ENCODE assay signal across 13 cellular contexts in the genomic region with DNA sequence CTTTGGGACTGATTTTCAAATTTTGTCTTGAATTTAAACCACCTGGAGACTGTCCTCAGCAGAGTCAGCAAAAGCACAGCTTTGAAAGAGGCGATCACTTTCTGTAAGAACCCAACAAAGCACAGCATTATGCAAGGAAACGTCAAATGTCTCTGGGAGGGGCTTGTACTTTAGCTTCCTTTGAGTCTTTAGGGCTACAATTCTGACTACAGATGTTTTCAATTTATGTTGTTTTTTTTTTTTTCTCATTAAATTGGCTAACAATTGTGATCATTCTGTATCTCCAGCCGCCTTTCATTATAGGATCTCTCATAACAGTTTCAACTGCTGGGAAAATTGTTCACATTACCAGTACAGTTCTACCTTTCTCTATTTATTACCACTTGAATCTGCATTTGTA. TPM values are rescaled to one million over a fixed set of nuclear protein-coding genes. Genes with fewer than 3 reads are reported as not detected.
DNase-seq lines count a peak whose midpoint lies in the region; FAIRE-seq and TF ChIP-seq lines count a peak whose summit lies in the region.
"Had no signal": no experiment of that assay in that cellular context is flagged by ENCODE, and none has a peak within 500 bp of the region (broad histone marks: within the 10 kb centered on the region; RNA-seq: fewer than 3 reads in every experiment).

No MANE protein-coding gene starts in this region.

- H3K4me1 ChIP-seq in SK-N-SH (ENCODE audit: control insufficient read depth in 1 of 2, insufficient read depth in 2 of 2, low read depth in 1 of 2, low read length in 1 of 2) (peaks cover 10 to 22% of the 10 kb centered on the region in 2 experiments), sigmoid colon (peaks cover 0 to 9% (median 6%) of the 10 kb centered on the region in 4 donors)

- CTCF ChIA-PET in AG04450 (lab: Charles Lee) = no interaction called here
- CTCF ChIA-PET in SK-N-SH (lab: Yijun Ruan, JAX) = interaction anchor here (0.6 kb wide), 1 partner anchor 881 kb away, joined by 5 read pairs; no protein-coding TSS in a partner anchor

- H3K4me3 ChIP-seq in AG04450 (ENCODE audit: low read depth, low read length) (no peak overlapping the region), SK-N-SH (ENCODE audit: low read depth in 2 of 2, low read length in 1 of 2) (no peak overlapping the region; a peak in 1 of 4 replicates), foreskin fibroblast (ENCODE audit: low read depth in 1 of 2, low read length in 2 of 2) (no peak overlapping the region), sigmoid colon (no peak overlapping the region)

- WGBS in SK-N-SH (ENCODE audit: low lambda C conversion rate) = 16% methylated on average over 3 of the region's 3 CpGs
- 75 to 76% methylated on average over 3 of the region's 3 CpGs for WGBS in sigmoid colon, 2 donors

- H4K20me1 ChIP-seq in SK-N-SH (ENCODE audit: insufficient read depth) = no peaks in the 10 kb centered on the region

- H3K9me3 ChIP-seq in AG04450 (ENCODE audit: control insufficient read depth, insufficient read depth, low read length) (peaks cover 6% of the 10 kb centered on the region; the same call in 1 of the 2 replicates), SK-N-SH (no peaks in the 10 kb centered on the region), sigmoid colon (no peaks in the 10 kb centered on the region)
- H3K9me3 ChIP-seq: tibial nerve had no signal

- no peak for FAIRE-seq in D721Med (lab: Jason Lieb, UNC)

- intact Hi-C loops in sigmoid colon (cut with DNase I) = no loop called here

- no peaks in the 10 kb centered on the region for H3K79me2 ChIP-seq in SK-N-SH (ENCODE audit: insufficient read depth)

- peak overlapping the region; percentile 63; the same call in 1 of the 2 replicates for H2AFZ ChIP-seq in SK-N-SH (ENCODE audit: low read depth)

- no peak for TF ChIP-seq POLR2A in sigmoid colon (IDR thresholded peaks at IDR 0.05)

- H3K27me3 ChIP-seq in AG04450 (ENCODE audit: control insufficient read depth, insufficient read depth, low read length) = no peaks in the 10 kb centered on the region
- H3K27me3 ChIP-seq in SK-N-SH (ENCODE audit: insufficient read depth) = no peaks in the 10 kb centered on the region
- no peaks in the 10 kb centered on the region for H3K27me3 ChIP-seq in sigmoid colon
- H3K27me3 ChIP-seq: tibial nerve had no signal

- H3K9ac ChIP-seq in SK-N-SH = peak overlapping the region; percentile 66

- no peak for TF ChIP-seq RAD21 in SK-N-SH (IDR thresholded peaks at IDR 0.05; ENCODE audit: low read length)

- peaks cover 41% of the 10 kb centered on the region for H3F3A ChIP-seq in SK-N-SH (replicated peaks; ENCODE audit: insufficient read depth)

- POLR2A ChIA-PET in AG04450 (lab: Yijun Ruan, JAX) = interaction anchor here (0.9 kb wide), 1 partner anchor 389 kb away, joined by 4 read pairs; no protein-coding TSS in a partner anchor
- POLR2A ChIA-PET in SK-N-SH (lab: Yijun Ruan, JAX) = no interaction called here

- H3K9me2 ChIP-seq in SK-N-SH = no peaks in the 10 kb centered on the region

- peak overlapping the region; percentile 63 for H3K4me2 ChIP-seq in SK-N-SH

- H3K36me3 ChIP-seq in SK-N-SH (replicated peaks in 1 of 2; ENCODE audit: control insufficient read depth in 1 of 2, insufficient read depth in 2 of 2, low read length in 1 of 2) = no peaks in the 10 kb centered on the region
- H3K36me3 ChIP-seq in sigmoid colon = no peaks in the 10 kb centered on the region
- H3K36me3 ChIP-seq: tibial nerve had no signal

- TF ChIP-seq EP300 in SK-N-SH (IDR thresholded peaks at IDR 0.05; ENCODE audit: borderline replicate concordance in 1 of 2, low read depth in 1 of 2, low read length in 1 of 2) = peak in 1 of 2 experiments; percentile 46; a peak in 1 of 4 replicates
- no peak for TF ChIP-seq EP300 in sigmoid colon (IDR thresholded peaks at IDR 0.05)

- H3K27ac ChIP-seq in AG04450 (ENCODE audit: low read depth, low read length) = peak overlapping the region; percentile 92
- H3K27ac ChIP-seq in SK-N-SH (ENCODE audit: low read depth in 2 of 2, low read length in 1 of 2) = peak overlapping the region; percentile 92 to 95
- peak overlapping the region; percentile 7 to 67 (median 50) for H3K27ac ChIP-seq in sigmoid colon

- DNase-seq in AG04450 (ENCODE audit: low read depth, low spot score) (peak; percentile 65), SK-N-SH (peak; percentile 39), foreskin fibroblast (peak; percentile 83 to 92), sigmoid colon (no peak), D721Med (ENCODE audit: insufficient read length, low spot score) (no peak), SIG-M5 (lab: John Stamatoyannopoulos, UW) (no peak), GM13977 (ENCODE audit: low spot score) (no peak), hepatic stellate cell (ENCODE audit: low spot score) (no peak)
- DNase-seq: activated T-cell treated with anti-CD3 and anti-CD28 coated beads, Interleukin-2, amount 50 U/mL, for 24 hours; amygdala; NCI-H1694 treated with DMSO at 0.1 percent for 48 hours; NCI-H82 had no signal

- in situ Hi-C loops in GM13977 (cut with MboI; ENCODE audit: low pct_unique_long_range_greater_than_20kb, low sequenced_read_pairs, unreplicated experiment) = no loop called here

- no peak for TF ChIP-seq CTCF in AG04450 (IDR thresholded peaks at IDR 0.05; ENCODE audit: low read depth, low read length)
- no peak for TF ChIP-seq CTCF in SK-N-SH (IDR thresholded peaks at IDR 0.05)
- no peak for TF ChIP-seq CTCF in foreskin fibroblast (IDR thresholded peaks at IDR 0.05; ENCODE audit: low read depth, low read length)
- TF ChIP-seq CTCF in sigmoid colon (IDR thresholded peaks at IDR 0.05) = no peak
- TF ChIP-seq CTCF in D721Med (IDR thresholded peaks at IDR 0.05; ENCODE audit: insufficient read depth, missing control alignments) = no peak
- no peak for TF ChIP-seq CTCF in GM13977 (IDR thresholded peaks at IDR 0.05; ENCODE audit: extremely low read depth, insufficient read depth, missing control alignments)

TF ChIP-seq in SK-N-SH, 30 proteins besides CTCF, POLR2A, EP300 and RAD21:
- TF ChIP-seq, protein P1, sequence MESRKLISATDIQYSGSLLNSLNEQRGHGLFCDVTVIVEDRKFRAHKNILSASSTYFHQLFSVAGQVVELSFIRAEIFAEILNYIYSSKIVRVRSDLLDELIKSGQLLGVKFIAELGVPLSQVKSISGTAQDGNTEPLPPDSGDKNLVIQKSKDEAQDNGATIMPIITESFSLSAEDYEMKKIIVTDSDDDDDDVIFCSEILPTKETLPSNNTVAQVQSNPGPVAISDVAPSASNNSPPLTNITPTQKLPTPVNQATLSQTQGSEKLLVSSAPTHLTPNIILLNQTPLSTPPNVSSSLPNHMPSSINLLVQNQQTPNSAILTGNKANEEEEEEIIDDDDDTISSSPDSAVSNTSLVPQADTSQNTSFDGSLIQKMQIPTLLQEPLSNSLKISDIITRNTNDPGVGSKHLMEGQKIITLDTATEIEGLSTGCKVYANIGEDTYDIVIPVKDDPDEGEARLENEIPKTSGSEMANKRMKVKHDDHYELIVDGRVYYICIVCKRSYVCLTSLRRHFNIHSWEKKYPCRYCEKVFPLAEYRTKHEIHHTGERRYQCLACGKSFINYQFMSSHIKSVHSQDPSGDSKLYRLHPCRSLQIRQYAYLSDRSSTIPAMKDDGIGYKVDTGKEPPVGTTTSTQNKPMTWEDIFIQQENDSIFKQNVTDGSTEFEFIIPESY (IDR thresholded peaks at IDR 0.05; ENCODE audit: borderline replicate concordance, low read depth) = 0 out of 2 replicates have a peak, but pooled peaks have one; percentile 4
- TF ChIP-seq FOXM1 (IDR thresholded peaks at IDR 0.05; ENCODE audit: low read depth) (0 out of 2 replicates have a peak, but pooled peaks have one; percentile 11), NFIC (IDR thresholded peaks at IDR 0.05; ENCODE audit: borderline replicate concordance) (no peak), RXRA (IDR thresholded peaks at IDR 0.05; ENCODE audit: borderline replicate concordance, low read depth) (no peak), CHD2 (IDR thresholded peaks at IDR 0.05; ENCODE audit: low read length, partially characterized antibody) (peak; percentile 20), NRF1 (IDR thresholded peaks at IDR 0.05; ENCODE audit: low read depth, low read length) (no peak), POLR2AphosphoS5 (IDR thresholded peaks at IDR 0.05; ENCODE audit: low read depth, low read length) (peak; percentile 68), TCF12 (IDR thresholded peaks at IDR 0.05) (peak; percentile 83)

RNA-seq across cellular contexts. Expression of a gene that starts 48.3 kb away (rescaled TPM):
- 1,314 and 1,396 TPM in 2 replicates for polyA plus RNA-seq in AG04450 (2011; rRNA removed)
- 1,277 and 1,281 TPM in 2 replicates for polyA minus RNA-seq in AG04450 (2011; rRNA and poly(A)+ RNA removed)
- 900 and 987 TPM in 2 replicates for polyA plus RNA-seq in SK-N-SH (2012; rRNA removed)
- 795 and 912 TPM in 2 replicates for polyA plus RNA-seq in SK-N-SH (2012; cell fraction: cytosol; rRNA removed)
- 770 and 1,016 TPM in 2 replicates for polyA plus RNA-seq in SK-N-SH (2012; cell fraction: nucleus; rRNA removed)
- 1,000 to 10,000 TPM in 1 of 4 donors, 100 to 1,000 TPM in 3; 183 to 1,567 (median 438) TPM for total RNA-seq in sigmoid colon
- 100 to 1,000 TPM in 1 of 3 donors, 10 to 100 TPM in 2; 29.1 to 294 (median 34.8) TPM for polyA plus RNA-seq in sigmoid colon

Comparison
In these comparisons a context has a peak if more than half of its experiments do, and no peak if none do; other contexts are left out.
1. DNase-seq: peak in AG04450 (single experiment), SK-N-SH (single experiment) and foreskin fibroblast (2 of 2); none in sigmoid colon (single experiment), D721Med (single experiment), SIG-M5 (single experiment), GM13977 (single experiment) and hepatic stellate cell (single experiment).
2. Peak in every context shown above with its lines, with median percentiles within 50 percentile points of each other: H3K27ac ChIP-seq.